In the genomic region with DNA sequence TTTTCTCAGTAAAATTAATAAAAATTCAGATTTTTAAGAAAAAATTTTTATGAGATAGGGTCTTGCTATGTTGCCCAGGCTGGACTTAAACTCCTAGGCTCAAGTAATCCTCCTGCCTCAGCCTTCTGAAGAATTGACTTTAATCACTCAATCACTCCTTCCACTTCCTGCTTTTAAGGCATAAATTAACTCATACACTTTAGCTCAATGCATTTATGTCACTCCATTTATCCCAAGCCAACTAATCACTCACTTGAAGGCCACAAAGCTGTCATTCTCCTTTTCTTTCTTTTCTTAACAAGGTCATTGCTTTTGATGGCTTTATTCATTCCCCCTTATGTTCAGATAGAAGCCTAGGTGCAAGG, we compare ENCODE assay signal across 9 cellular contexts. TPM values are rescaled to one million over a fixed set of nuclear protein-coding genes. Genes with fewer than 3 reads are reported as not detected.
A peak's percentile ranks its signal among the peaks of the same experiment; 100 is the strongest.
DNase-seq lines count a peak whose midpoint lies in the region; ATAC-seq and TF ChIP-seq lines count a peak whose summit lies in the region.
"Had no signal": no experiment of that assay in that cellular context is flagged by ENCODE, and none has a peak within 500 bp of the region (broad histone marks: within the 10 kb centered on the region; RNA-seq: fewer than 3 reads in every experiment).

No MANE protein-coding gene starts in this region.

- H3K9me2 ChIP-seq in GM23248 (ENCODE audit: insufficient read depth) = no peaks in the 10 kb centered on the region

- no peaks in the 10 kb centered on the region for H4K20me1 ChIP-seq in GM23248 (ENCODE audit: insufficient read depth)
- no peaks in the 10 kb centered on the region for H4K20me1 ChIP-seq in fibroblast of lung (ENCODE audit: control insufficient read depth, extremely low read depth, insufficient read depth, low read length)

- H3K27me3 ChIP-seq in GM23248 (replicated peaks; ENCODE audit: insufficient read depth) (no peaks in the 10 kb centered on the region), Peyer's patch (no peaks in the 10 kb centered on the region), fibroblast of lung (ENCODE audit: control insufficient read depth, insufficient read depth, low read length) (no peaks in the 10 kb centered on the region), skeletal muscle satellite cell (ENCODE audit: control insufficient read depth, insufficient read depth, low read length) (no peaks in the 10 kb centered on the region)

- DNase-seq in GF-D8 (lab: John Stamatoyannopoulos, UW) (peak; percentile 73), GM23248 (no peak), Peyer's patch (no peak), fibroblast of lung (ENCODE audit: low read depth in 2 of 2) (no peak), ecto neural progenitor cell (ENCODE audit: low spot score) (no peak), NCI-H2196 treated with DMSO at 0.1 percent for 48 hours (lab: John Stamatoyannopoulos, UW; ENCODE audit: unreplicated experiment) (no peak)

- no peak for TF ChIP-seq CTCF in Peyer's patch (IDR thresholded peaks at IDR 0.05)
- no peak for TF ChIP-seq CTCF in fibroblast of lung (conservative IDR thresholded peaks at IDR 0.05 in 1 of 2, IDR thresholded peaks at IDR 0.05 in 1 of 2; ENCODE audit: low read depth in 1 of 2, low read length in 2 of 2)

- H2AFZ ChIP-seq in GM23248 = peak overlapping the region; percentile 99
- peak overlapping the region; percentile 96 for H2AFZ ChIP-seq in fibroblast of lung (ENCODE audit: low read length)

- H3K27ac ChIP-seq in GM23248 (peak overlapping the region; percentile 66), Peyer's patch (peak overlapping the region; percentile 84 to 93 (median 88)), fibroblast of lung (ENCODE audit: insufficient read depth, low read length) (peak overlapping the region; percentile 51)

- H3K9ac ChIP-seq in GM23248 (peak overlapping the region; percentile 87), fibroblast of lung (ENCODE audit: insufficient read depth, low read length) (peak overlapping the region; percentile 76), skeletal muscle satellite cell (ENCODE audit: low read depth, low read length) (peak overlapping the region; percentile 91)

- H3F3A ChIP-seq in GM23248 (ENCODE audit: insufficient read depth) = no peaks in the 10 kb centered on the region

- H3K4me2 ChIP-seq in GM23248 (ENCODE audit: unreplicated experiment) = peak overlapping the region; percentile 98
- peak overlapping the region; percentile 91 for H3K4me2 ChIP-seq in fibroblast of lung (ENCODE audit: extremely low read depth, insufficient read depth, low read length)
- peak overlapping the region; percentile 91 for H3K4me2 ChIP-seq in skeletal muscle satellite cell (ENCODE audit: low read length)

- no peak for ATAC-seq in HG03095 (IDR thresholded peaks at IDR 0.05; ENCODE audit: unreplicated experiment)

- H3K4me1 ChIP-seq in GM23248 (ENCODE audit: insufficient read depth) (peaks cover 13% of the 10 kb centered on the region), Peyer's patch (peaks cover 0 to 14% (median 0%) of the 10 kb centered on the region in 4 donors), fibroblast of lung (ENCODE audit: control insufficient read depth, extremely low read depth, insufficient read depth, low read length) (no peaks in the 10 kb centered on the region), skeletal muscle satellite cell (ENCODE audit: control insufficient read depth, insufficient read depth, low read length) (peaks cover 16% of the 10 kb centered on the region)

- no peaks in the 10 kb centered on the region for H3K9me3 ChIP-seq in GM23248 (ENCODE audit: low read depth)
- no peaks in the 10 kb centered on the region for H3K9me3 ChIP-seq in Peyer's patch
- H3K9me3 ChIP-seq in fibroblast of lung (ENCODE audit: control insufficient read depth, insufficient read depth, low read depth, low read length) = no peaks in the 10 kb centered on the region
- H3K9me3 ChIP-seq in skeletal muscle satellite cell (replicated peaks; ENCODE audit: low read length) = no peaks in the 10 kb centered on the region

- peak overlapping the region; percentile 98 for H3K4me3 ChIP-seq in GM23248
- peak overlapping the region; percentile 67 to 100 (median 82) for H3K4me3 ChIP-seq in Peyer's patch
- H3K4me3 ChIP-seq in fibroblast of lung (replicated peaks in 1 of 4; ENCODE audit: control extremely low read depth in 1 of 4, insufficient read depth in 1 of 4, low read depth in 3 of 4, low read length in 4 of 4) = peak overlapping the region; percentile 52 to 90 (median 72)
- H3K4me3 ChIP-seq in skeletal muscle satellite cell (ENCODE audit: low read length) = peak overlapping the region; percentile 94

- no peak for TF ChIP-seq POLR2A in Peyer's patch (IDR thresholded peaks at IDR 0.05)

- H3K79me2 ChIP-seq in GM23248 (ENCODE audit: insufficient read depth) (peaks cover 21% of the 10 kb centered on the region), fibroblast of lung (ENCODE audit: control insufficient read depth, insufficient read depth, low read length) (peaks cover 3% of the 10 kb centered on the region)

- H3K36me3 ChIP-seq in GM23248 (ENCODE audit: low read depth) = peaks cover 16% of the 10 kb centered on the region
- H3K36me3 ChIP-seq in Peyer's patch = peaks cover 0 to 29% (median 0%) of the 10 kb centered on the region in 3 donors
- H3K36me3 ChIP-seq in fibroblast of lung (ENCODE audit: control insufficient read depth, insufficient read depth, low read length) = peaks cover 3% of the 10 kb centered on the region
- peaks cover 11% of the 10 kb centered on the region for H3K36me3 ChIP-seq in skeletal muscle satellite cell (ENCODE audit: insufficient read depth, low read length)

- in situ Hi-C loops in GM23248 (cut with MboI) = loop anchor here (10.0 kb wide), 1 partner anchor 124 kb away; no protein-coding TSS in a partner anchor

RNA-seq across cellular contexts. Expression of a gene that starts 0.9 kb away (rescaled TPM):
- total RNA-seq in GM23248 (2014; rRNA removed; shearing (Covaris generic)) = 36.3 and 42.4 TPM in 2 replicates
- polyA plus RNA-seq in GM23248 (2016; fragmentation: Nextera tagmentation; extraction: Ambion mirVana) (24.5 and 24.7 TPM in 2 replicates), fibroblast of lung (33.4 and 43.8 TPM in 2 replicates)
- total RNA-seq in Peyer's patch (10 to 100 TPM; 14.0 to 32.4 (median 31.7) TPM), fibroblast of lung (26.5 and 30.9 TPM in 2 replicates)
- polyA plus RNA-seq in fibroblast of lung (2012) = 24.0 and 29.0 TPM in 2 replicates
- polyA minus RNA-seq in fibroblast of lung (ENCODE audit: low replicate concordance) = 41.0 and 47.9 TPM in 2 replicates
- total RNA-seq in skeletal muscle satellite cell (2012; rRNA removed) = 26.9 and 36.7 TPM in 2 replicates

RNA-seq across cellular contexts. Expression of a gene that starts 8.5 kb away (rescaled TPM):
- total RNA-seq in GM23248 (2014; rRNA removed; shearing (Covaris generic)) = 1.4 and 2.2 TPM in 2 replicates
- polyA plus RNA-seq in GM23248 (2016; fragmentation: Nextera tagmentation; extraction: Ambion mirVana) (2.1 TPM in 2 replicates), fibroblast of lung (1.7 and 3.4 TPM in 2 replicates)
- total RNA-seq in Peyer's patch (1 to 10 TPM in 2 of 4 donors, under 1 TPM in 2; 0.53 to 1.7 (median 1.1) TPM), fibroblast of lung (1.8 and 2.6 TPM in 2 replicates)
- 0.96 and 2.0 TPM in 2 replicates for polyA plus RNA-seq in fibroblast of lung (2012)
- polyA minus RNA-seq in fibroblast of lung (ENCODE audit: low replicate concordance) = 0.90 and 1.5 TPM in 2 replicates
- total RNA-seq in skeletal muscle satellite cell (2012; rRNA removed) = 3.1 and 3.5 TPM in 2 replicates

RNA-seq across cellular contexts. Expression of a gene that starts 8.8 kb away (rescaled TPM):
- total RNA-seq in GM23248 (2014; rRNA removed; shearing (Covaris generic)) = 7.6 and 9.9 TPM in 2 replicates
- polyA plus RNA-seq in GM23248 (2016; fragmentation: Nextera tagmentation; extraction: Ambion mirVana) = 20.2 and 23.8 TPM in 2 replicates
- total RNA-seq in Peyer's patch = 10 to 100 TPM in 3 of 4 donors, not detected in 1; 11.9 to 22.6 (median 16.0) TPM
- 16.9 and 19.3 TPM in 2 replicates for total RNA-seq in fibroblast of lung
- polyA plus RNA-seq in fibroblast of lung = 21.1 and 23.0 TPM in 2 replicates
- polyA plus RNA-seq in fibroblast of lung (2012) = 23.7 and 28.0 TPM in 2 replicates
- polyA minus RNA-seq in fibroblast of lung (ENCODE audit: low replicate concordance) = 2.7 TPM in 1 of 2 replicates, not detected in the other
- total RNA-seq in skeletal muscle satellite cell (2012; rRNA removed) = 8.4 and 14.6 TPM in 2 replicates

RNA-seq across cellular contexts. Expression of a gene that starts 41.1 kb away (rescaled TPM):
- total RNA-seq in GM23248 (2014; rRNA removed; shearing (Covaris generic)) = 91.0 and 104 TPM in 2 replicates
- polyA plus RNA-seq in GM23248 (2016; fragmentation: Nextera tagmentation; extraction: Ambion mirVana) (454 and 455 TPM in 2 replicates), fibroblast of lung (30.0 and 48.1 TPM in 2 replicates)
- total RNA-seq in Peyer's patch (10 to 100 TPM in 3 of 4 donors, 1 to 10 TPM in 1; 7.7 to 32.2 (median 14.9) TPM), fibroblast of lung (28.5 and 51.2 TPM in 2 replicates)
- 43.8 and 99.4 TPM in 2 replicates for polyA plus RNA-seq in fibroblast of lung (2012)
- 44.5 and 75.1 TPM in 2 replicates for polyA minus RNA-seq in fibroblast of lung (ENCODE audit: low replicate concordance)
- total RNA-seq in skeletal muscle satellite cell (2012; rRNA removed) = 23.1 and 30.1 TPM in 2 replicates
- total RNA-seq: T-helper 2 cell treated with Interferon-gamma antibody and Interleukin-4, amounts not matched to agents 100 ng/mL and 5 ng/mL, for 36 hours had no signal

RNA-seq across cellular contexts. Expression of a gene that starts 42.0 kb away (rescaled TPM):
- total RNA-seq in GM23248 (2014; rRNA removed; shearing (Covaris generic)) = 0.38 and 1.2 TPM in 2 replicates
- polyA plus RNA-seq in GM23248 (2016; fragmentation: Nextera tagmentation; extraction: Ambion mirVana) = 7.5 and 8.4 TPM in 2 replicates
- 1 to 10 TPM in 1 of 4 donors, under 1 TPM in 1, not detected in 2; 0.94 to 2.5 TPM for total RNA-seq in Peyer's patch
- total RNA-seq in fibroblast of lung = 2.1 and 2.8 TPM in 2 replicates
- polyA plus RNA-seq in fibroblast of lung = 0.94 and 2.5 TPM in 2 replicates
- 2.8 and 7.4 TPM in 2 replicates for polyA plus RNA-seq in fibroblast of lung (2012)
- polyA minus RNA-seq in fibroblast of lung (ENCODE audit: low replicate concordance) = 0.27 TPM in 1 of 2 replicates, not detected in the other
- total RNA-seq in skeletal muscle satellite cell (2012; rRNA removed) = under 0.01 and 1.5 TPM in 2 replicates
- total RNA-seq: T-helper 2 cell treated with Interferon-gamma antibody and Interleukin-4, amounts not matched to agents 100 ng/mL and 5 ng/mL, for 36 hours had no signal
